In genomic region chr12:1972260-1972659, GRCh38 we compare ENCODE assay signal across 15 cellular contexts. TPM values are rescaled to one million over a fixed set of nuclear protein-coding genes. Genes with fewer than 3 reads are reported as not detected.
DNase-seq lines count a peak whose midpoint lies in the region; ATAC-seq, FAIRE-seq and TF ChIP-seq lines count a peak whose summit lies in the region.
"Had no signal": no experiment of that assay in that cellular context is flagged by ENCODE, and none has a peak within 500 bp of the region (broad histone marks: within the 10 kb centered on the region; RNA-seq: fewer than 3 reads in every experiment).

No MANE protein-coding gene starts in this region.

- POLR2A ChIA-PET in A549 (lab: Yijun Ruan, JAX): interaction anchor here (0.5 kb wide), 1 partner anchor 24 kb away, joined by 4 read pairs; no protein-coding TSS in a partner anchor
- POLR2A ChIA-PET in IMR-90 (lab: Charles Lee; ENCODE audit: unreplicated experiment): no interaction called here
- POLR2A ChIA-PET in activated CD4-positive, alpha-beta memory T cell treated with anti-CD3 and anti-CD28 coated beads for 36 hours (lab: Charles Lee): no interaction called here

- peak overlapping the region; percentile 89 for H2BK5ac ChIP-seq in IMR-90 (ENCODE audit: low read depth, low read length, poor library complexity, severe bottlenecking)

- H2BK15ac ChIP-seq in IMR-90 (ENCODE audit: low read depth, low read length): no peak overlapping the region

- in situ Hi-C loops in IMR-90 (cut with MboI; ENCODE audit: low sequenced_read_pairs): no loop called here

- H3K14ac ChIP-seq in IMR-90 (replicated peaks; ENCODE audit: low read depth, low read length): no peak overlapping the region; the same call in 1 of the 2 replicates

- 0 out of 2 replicates have a peak overlapping the region, but pooled peaks have one; percentile 33 for H3K18ac ChIP-seq in IMR-90 (ENCODE audit: low read depth, low read length)

- no peak for TF ChIP-seq CTCF in A549 (IDR thresholded peaks at IDR 0.05)
- TF ChIP-seq CTCF in IMR-90 (conservative IDR thresholded peaks at IDR 0.05; ENCODE audit: low read depth, low read length): no peak
- no peak for TF ChIP-seq CTCF in esophagus muscularis mucosa (IDR thresholded peaks at IDR 0.05)
- TF ChIP-seq CTCF in nephron progenitor cell (IDR thresholded peaks at IDR 0.05): no peak

- peaks cover 6% of the 10 kb centered on the region for H3K36me3 Mint-ChIP-seq in nephron progenitor cell (ENCODE audit: low read depth)
- peaks cover 1% of the 10 kb centered on the region for H3K36me3 Mint-ChIP-seq in activated CD4-positive, alpha-beta memory T cell treated with anti-CD3 and anti-CD28 coated beads for 36 hours

- no peak overlapping the region for H4K5ac ChIP-seq in IMR-90 (ENCODE audit: low read depth, low read length)

- H3K27ac Mint-ChIP-seq in nephron progenitor cell: peak overlapping the region; percentile 89
- H3K27ac Mint-ChIP-seq in activated CD4-positive, alpha-beta memory T cell treated with anti-CD3 and anti-CD28 coated beads for 36 hours: no peak overlapping the region
- H3K27ac Mint-ChIP-seq: activated CD8-positive, alpha-beta T cell treated with anti-CD3 and anti-CD28 coated beads for 36 hours; activated naive CD8-positive, alpha-beta T cell; memory B cell had no signal

- H2BK20ac ChIP-seq in IMR-90 (ENCODE audit: low read depth, low read length): no peak overlapping the region

- H3K4me3 ChIP-seq in A549 (no peak overlapping the region), IMR-90 (ENCODE audit: insufficient read depth, low read depth, low read length) (no peak overlapping the region), esophagus muscularis mucosa (peak overlapping the region in 3 of 4 donors; percentile 12 to 28 (median 18)), aorta (ENCODE audit: low read length in 2 of 2) (peak overlapping the region in 1 of 2 donors; percentile 69)
- H3K4me3 ChIP-seq: BLaER1, skin epidermis had no signal

- no peaks in the 10 kb centered on the region; the same call in 1 of the 2 replicates for H4K20me1 ChIP-seq in IMR-90 (ENCODE audit: insufficient read depth, low read length)

- TF ChIP-seq RAD21 in A549 (conservative IDR thresholded peaks at IDR 0.05 in 1 of 2, IDR thresholded peaks at IDR 0.05 in 1 of 2): no peak
- TF ChIP-seq RAD21 in IMR-90 (IDR thresholded peaks at IDR 0.05; ENCODE audit: low read length): no peak

- H4K8ac ChIP-seq in IMR-90 (ENCODE audit: low read depth in 2 of 2, low read length in 2 of 2): no peak overlapping the region

- no peak overlapping the region for H2AFZ ChIP-seq in IMR-90 (replicated peaks; ENCODE audit: low read length, poor library complexity)

- H3K9ac ChIP-seq in IMR-90 (ENCODE audit: low read depth, low read length): no peak overlapping the region; the same call in 1 of the 2 replicates
- H3K9ac ChIP-seq: BLaER1 had no signal

- no peaks in the 10 kb centered on the region for H3K9me3 Mint-ChIP-seq in nephron progenitor cell
- no peaks in the 10 kb centered on the region for H3K9me3 Mint-ChIP-seq in activated CD4-positive, alpha-beta memory T cell treated with anti-CD3 and anti-CD28 coated beads for 36 hours
- H3K9me3 Mint-ChIP-seq: activated CD8-positive, alpha-beta T cell treated with anti-CD3 and anti-CD28 coated beads for 36 hours; memory B cell had no signal

- peak; percentile 81 for FAIRE-seq in A549 (lab: Jason Lieb, UNC)

- H3K4me1 Mint-ChIP-seq in nephron progenitor cell: peaks cover 40% of the 10 kb centered on the region
- peaks cover 3% of the 10 kb centered on the region for H3K4me1 Mint-ChIP-seq in activated CD4-positive, alpha-beta memory T cell treated with anti-CD3 and anti-CD28 coated beads for 36 hours (ENCODE audit: low read depth)
- H3K4me1 Mint-ChIP-seq: memory B cell had no signal

- no peak for DNase-seq in A549 (ENCODE audit: low read depth in 1 of 2, low spot score in 1 of 2)
- peak; percentile 74 for DNase-seq in IMR-90
- no peak for DNase-seq in esophagus muscularis mucosa (ENCODE audit: extremely low spot score)
- DNase-seq in nephron progenitor cell: no peak
- DNase-seq in NCI-H1417 treated with DMSO at 0.1 percent for 48 hours (lab: John Stamatoyannopoulos, UW): no peak
- DNase-seq in activated CD4-positive, alpha-beta memory T cell treated with anti-CD3 and anti-CD28 coated beads for 36 hours: no peak
- DNase-seq in stimulated activated naive CD4-positive, alpha-beta T cell treated with Interleukin-2 at 50 U/mL for 16 hours (lab: John Stamatoyannopoulos, UW): no peak
- no peak for DNase-seq in aorta
- DNase-seq: activated CD8-positive, alpha-beta T cell treated with anti-CD3 and anti-CD28 coated beads for 36 hours; NCI-H187; stimulated activated CD8-positive, alpha-beta memory T cell treated with anti-CD3 and anti-CD28 coated beads, Interleukin-4, amount 100 ng/mL, for 48 hours had no signal

- TF ChIP-seq POLR2A in A549 (IDR thresholded peaks at IDR 0.05; ENCODE audit: low read length) (no peak), IMR-90 (IDR thresholded peaks at IDR 0.05; ENCODE audit: low read depth, low read length) (no peak), esophagus muscularis mucosa (IDR thresholded peaks at IDR 0.05; ENCODE audit: low read depth) (no peak)

- H2BK120ac ChIP-seq in IMR-90 (ENCODE audit: low read depth, low read length): no peak overlapping the region

- no peak overlapping the region for H2AK5ac ChIP-seq in IMR-90 (ENCODE audit: low read depth, low read length)

- H3K27ac ChIP-seq in A549: no peak overlapping the region
- peak overlapping the region; percentile 31; the same call in 1 of the 2 replicates for H3K27ac ChIP-seq in IMR-90 (ENCODE audit: insufficient read depth, low read length)
- peak overlapping the region; percentile 82 to 90 (median 89) for H3K27ac ChIP-seq in esophagus muscularis mucosa (replicated peaks in 1 of 4)
- H3K27ac ChIP-seq in aorta (ENCODE audit: low read depth in 1 of 2, low read length in 2 of 2): peak overlapping the region in 1 of 2 donors; percentile 94
- H3K27ac ChIP-seq: BLaER1 had no signal

- WGBS in A549 (ENCODE audit: missing lambda C conversion rate): 67% methylated on average over 1 of the region's 1 CpG
- no CpG with 5 or more reads among the region's 1 CpG for WGBS in IMR-90 (ENCODE audit: extremely low coverage in 2 of 2, insufficient read length in 1 of 2), 2 experiments
- WGBS in esophagus muscularis mucosa: 64% methylated on average over 1 of the region's 1 CpG
- WGBS in aorta, 2 donors: 16 to 44% methylated on average over 1 of the region's 1 CpG

- BruUV-seq in IMR-90 (replicated peaks; lab: Mats Ljungman, UMichigan): no TSS peak

- no peaks in the 10 kb centered on the region for H3K9me3 ChIP-seq in A549
- no peaks in the 10 kb centered on the region for H3K9me3 ChIP-seq in IMR-90 (ENCODE audit: control insufficient read depth, insufficient read depth, low read length)
- H3K9me3 ChIP-seq in esophagus muscularis mucosa: no peaks in the 10 kb centered on the region
- H3K9me3 ChIP-seq in aorta (ENCODE audit: control insufficient read depth, low read length): no peaks in the 10 kb centered on the region
- H3K9me3 ChIP-seq: BLaER1 had no signal

- dilution Hi-C loops in IMR-90 (cut with HindIII; ENCODE audit: low sequenced_read_pairs, unreplicated experiment): no loop called here

- no peaks in the 10 kb centered on the region for H3K4me1 ChIP-seq in A549
- H3K4me1 ChIP-seq in IMR-90 (ENCODE audit: control insufficient read depth, insufficient read depth, low read length): no peaks in the 10 kb centered on the region
- peaks cover 9 to 89% (median 84%) of the 10 kb centered on the region in 4 donors for H3K4me1 ChIP-seq in esophagus muscularis mucosa
- H3K4me1 ChIP-seq in aorta (ENCODE audit: control insufficient read depth in 1 of 2, insufficient read depth in 2 of 2, low read length in 2 of 2): peaks cover 5 to 14% of the 10 kb centered on the region in 2 donors
- H3K4me1 ChIP-seq: BLaER1 had no signal

- no peak overlapping the region for H3K4me3 Mint-ChIP-seq in nephron progenitor cell
- H3K4me3 Mint-ChIP-seq in activated CD4-positive, alpha-beta memory T cell treated with anti-CD3 and anti-CD28 coated beads for 36 hours: no peak overlapping the region
- H3K4me3 Mint-ChIP-seq: activated CD8-positive, alpha-beta T cell treated with anti-CD3 and anti-CD28 coated beads for 36 hours; activated naive CD8-positive, alpha-beta T cell; memory B cell had no signal

- H3K27me3 ChIP-seq in IMR-90 (ENCODE audit: control insufficient read depth, insufficient read depth, low read length): no peaks in the 10 kb centered on the region
- no peaks in the 10 kb centered on the region for H3K27me3 ChIP-seq in esophagus muscularis mucosa
- H3K27me3 ChIP-seq in aorta (ENCODE audit: control insufficient read depth in 1 of 2, insufficient read depth in 2 of 2, low read length in 1 of 2): no peaks in the 10 kb centered on the region
- H3K27me3 ChIP-seq: BLaER1 had no signal

- H2AK9ac ChIP-seq in IMR-90 (replicated peaks; ENCODE audit: low read depth, low read length, poor library complexity): no peak overlapping the region

- H3K36me3 ChIP-seq in IMR-90 (ENCODE audit: control insufficient read depth, insufficient read depth, low read length): peaks cover 2% of the 10 kb centered on the region
- H3K36me3 ChIP-seq in esophagus muscularis mucosa: no peaks in the 10 kb centered on the region
- no peaks in the 10 kb centered on the region for H3K36me3 ChIP-seq in aorta (ENCODE audit: control insufficient read depth in 1 of 2, insufficient read depth in 2 of 2, low read length in 1 of 2)

- H3K27me3 Mint-ChIP-seq in nephron progenitor cell (ENCODE audit: low read depth, poor library complexity): no peaks in the 10 kb centered on the region
- H3K27me3 Mint-ChIP-seq in activated CD4-positive, alpha-beta memory T cell treated with anti-CD3 and anti-CD28 coated beads for 36 hours: no peaks in the 10 kb centered on the region
- H3K27me3 Mint-ChIP-seq: activated CD8-positive, alpha-beta T cell treated with anti-CD3 and anti-CD28 coated beads for 36 hours; activated naive CD8-positive, alpha-beta T cell; memory B cell had no signal

- TF ChIP-seq EP300 in A549 (IDR thresholded peaks at IDR 0.05) (no peak), esophagus muscularis mucosa (IDR thresholded peaks at IDR 0.05) (no peak)

- peak overlapping the region; percentile 45; the same call in 1 of the 2 replicates for H3K56ac ChIP-seq in IMR-90 (ENCODE audit: extremely low read depth, insufficient read depth, low read length)

- intact Hi-C loops in IMR-90 (cut with micrococcal nuclease): no loop called here
- intact Hi-C loops in esophagus muscularis mucosa (cut with DNase I): no loop called here
- intact Hi-C loops in activated CD4-positive, alpha-beta memory T cell treated with anti-CD3 and anti-CD28 coated beads for 36 hours (cut with micrococcal nuclease): no loop called here
- intact Hi-C loops in aorta (cut with DNase I): no loop called here

- no peak overlapping the region for H3K4ac ChIP-seq in IMR-90 (ENCODE audit: low read depth, low read length)

- peaks cover 5 to 28% of the 10 kb centered on the region in 2 experiments; a peak in 3 of 4 replicates for H3K79me1 ChIP-seq in IMR-90 (ENCODE audit: low read depth in 1 of 2, low read length in 2 of 2)

- H3K4me2 ChIP-seq in A549 (no peak overlapping the region), IMR-90 (ENCODE audit: low read depth, low read length) (peak overlapping the region; percentile 79)
- H3K4me2 ChIP-seq: BLaER1 had no signal

- H4K91ac ChIP-seq in IMR-90 (ENCODE audit: insufficient read depth, low read depth, low read length): 0 out of 2 replicates have a peak overlapping the region, but pooled peaks have one; percentile 13

- H3K23ac ChIP-seq in IMR-90 (ENCODE audit: low read depth, low read length): no peak overlapping the region; the same call in 1 of the 2 replicates

- no peak for ATAC-seq in A549
- peak; percentile 62 for ATAC-seq in IMR-90 (ENCODE audit: low read depth)
- ATAC-seq in aorta (ENCODE audit: low FRiP score): no peak
- ATAC-seq: activated CD8-positive, alpha-beta T cell treated with anti-CD3 and anti-CD28 coated beads for 36 hours had no signal

- CTCF ChIA-PET in A549 (lab: Yijun Ruan, JAX): interaction anchor here (0.7 kb wide), 1 partner anchor 328 kb away, joined by 3 read pairs; no protein-coding TSS in a partner anchor
- CTCF ChIA-PET in IMR-90 (lab: Yijun Ruan, JAX): no interaction called here
- CTCF ChIA-PET in activated CD4-positive, alpha-beta memory T cell treated with anti-CD3 and anti-CD28 coated beads for 36 hours (lab: Charles Lee): interaction anchor here (1.2 kb wide), 1 partner anchor 32 kb away, joined by 5 read pairs; no protein-coding TSS in a partner anchor

- no peaks in the 10 kb centered on the region for H3K9me1 ChIP-seq in IMR-90 (ENCODE audit: insufficient read depth, low read length)

RNA-seq across cellular contexts. Expression of gene DCP1B, which starts 32.0 kb away (rescaled TPM):
- polyA plus RNA-seq in A549 (2011; rRNA removed): 19.1 and 19.2 TPM in 2 replicates
- polyA plus RNA-seq in A549 (2012; cell fraction: cytosol; rRNA removed): 7.8 and 8.9 TPM in 2 replicates
- 5.7 and 6.3 TPM in 2 replicates for polyA plus RNA-seq in A549 (2012; cell fraction: nucleus; rRNA removed)
- polyA plus RNA-seq in A549 (2017; fragmentation: RNase III; extraction: RNeasy Plus Mini Kit Qiagen cat#74134 plus additional on column Dnase treatment): 7.5 to 7.9 TPM (median 7.7 TPM) in 3 replicates
- 13.7 and 21.2 TPM in 2 replicates for polyA minus RNA-seq in A549 (2011; rRNA and poly(A)+ RNA removed)
- total RNA-seq in IMR-90 (2012; rRNA removed): 13.3 and 13.9 TPM in 2 replicates
- 19.7 and 22.5 TPM in 2 replicates for polyA plus RNA-seq in IMR-90 (2012; rRNA removed)
- 9.9 and 13.2 TPM in 2 replicates for polyA plus RNA-seq in IMR-90 (2012; cell fraction: cytosol; rRNA removed)
- 14.4 and 22.6 TPM in 2 replicates for polyA plus RNA-seq in IMR-90 (2012; cell fraction: nucleus; rRNA removed; ENCODE audit: low replicate concordance)
- total RNA-seq in esophagus muscularis mucosa: 10 to 100 TPM; 22.0 to 26.5 (median 24.4) TPM
- total RNA-seq in activated CD4-positive, alpha-beta memory T cell treated with anti-CD3 and anti-CD28 coated beads for 36 hours: 10 to 100 TPM; 13.1 to 13.4 TPM
- total RNA-seq in aorta: 10 to 100 TPM; 14.5 to 16.9 TPM
- 10 to 100 TPM in 1 of 2 donors, 1 to 10 TPM in 1; 8.0 to 10.0 TPM for polyA plus RNA-seq in aorta

RNA-seq across cellular contexts. Expression of gene CACNA2D4, which starts 53.8 kb away (rescaled TPM):
- not detected in 2 replicates for polyA plus RNA-seq in A549 (2011; rRNA removed)
- not detected in 2 replicates for polyA plus RNA-seq in A549 (2012; cell fraction: cytosol; rRNA removed)
- polyA plus RNA-seq in A549 (2012; cell fraction: nucleus; rRNA removed): 0.05 TPM in 1 of 2 replicates, not detected in the other
- polyA plus RNA-seq in A549 (2017; fragmentation: RNase III; extraction: RNeasy Plus Mini Kit Qiagen cat#74134 plus additional on column Dnase treatment): not detected in 3 replicates
- polyA minus RNA-seq in A549 (2011; rRNA and poly(A)+ RNA removed): not detected in 2 replicates
- 0.18 and 0.28 TPM in 2 replicates for total RNA-seq in IMR-90 (2012; rRNA removed)
- polyA plus RNA-seq in IMR-90 (2012; rRNA removed): 0.22 and 0.65 TPM in 2 replicates
- 0.41 and 0.58 TPM in 2 replicates for polyA plus RNA-seq in IMR-90 (2012; cell fraction: cytosol; rRNA removed)
- 1.8 and 3.6 TPM in 2 replicates for polyA plus RNA-seq in IMR-90 (2012; cell fraction: nucleus; rRNA removed; ENCODE audit: low replicate concordance)
- 1 to 10 TPM in 3 of 4 donors, under 1 TPM in 1; 0.84 to 3.8 (median 3.4) TPM for total RNA-seq in esophagus muscularis mucosa
- total RNA-seq in activated CD4-positive, alpha-beta memory T cell treated with anti-CD3 and anti-CD28 coated beads for 36 hours: 10 to 100 TPM; 11.7 to 13.3 TPM
- total RNA-seq in aorta: 1 to 10 TPM; 6.2 to 9.7 TPM
- polyA plus RNA-seq in aorta: 1 to 10 TPM in 1 of 2 donors, under 1 TPM in 1; 0.88 to 3.0 TPM

Comparison
In these comparisons a context has a peak if more than half of its experiments do, and no peak if none do; other contexts are left out.
1. H3K27ac ChIP-seq: peak in IMR-90 (single experiment) and esophagus muscularis mucosa (4 of 4); none in A549 (0 of 2).
2. H3K4me3 ChIP-seq: peak in esophagus muscularis mucosa (3 of 4); none in A549 (single experiment) and IMR-90 (single experiment).